In the genomic region with DNA sequence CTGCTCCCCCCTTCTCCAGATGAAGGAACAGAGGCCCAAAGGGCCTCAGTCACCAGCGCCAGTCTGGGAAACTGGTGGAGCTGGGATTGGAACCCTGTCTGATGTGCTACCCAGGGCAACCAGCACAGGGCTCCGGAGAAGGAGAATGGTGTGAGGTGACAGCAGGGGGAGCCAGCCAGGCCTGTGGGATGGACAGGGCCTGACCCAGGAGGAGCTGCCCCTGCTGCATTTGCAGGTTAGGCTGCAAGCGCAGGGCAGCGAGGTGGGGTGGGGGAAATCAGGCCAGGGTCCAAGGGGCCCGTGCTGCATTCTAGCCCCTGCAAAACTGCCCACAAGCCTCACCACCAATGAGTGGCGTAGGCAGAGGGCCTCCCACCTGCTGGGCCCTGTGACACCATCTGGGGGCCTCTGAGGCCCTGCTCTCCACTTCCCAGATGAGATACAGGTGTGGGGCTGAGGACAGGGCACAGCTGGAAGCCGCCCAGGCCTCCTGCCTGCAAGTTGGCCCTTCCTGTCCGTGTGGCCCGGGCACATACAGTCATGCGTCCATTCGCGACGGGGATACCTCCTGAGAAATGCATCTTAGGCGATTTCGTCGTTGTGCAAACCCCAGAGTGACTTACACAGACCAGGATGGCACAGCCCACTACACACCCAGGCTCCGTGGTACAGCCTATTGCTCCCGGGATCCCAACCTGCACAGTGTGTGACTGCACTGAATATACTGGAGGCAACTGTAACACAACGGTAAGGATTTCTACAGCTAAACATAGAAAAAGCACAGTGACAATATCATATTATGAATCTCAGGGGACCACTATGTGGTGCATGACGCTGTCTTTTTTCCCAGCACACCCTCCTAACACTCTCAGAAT, we compare ENCODE assay signal across 10 cellular contexts. TPM values are rescaled to one million over a fixed set of nuclear protein-coding genes. Genes with fewer than 3 reads are reported as not detected.
DNase-seq lines count a peak whose midpoint lies in the region; ATAC-seq and TF ChIP-seq lines count a peak whose summit lies in the region.
"Had no signal": no experiment of that assay in that cellular context is flagged by ENCODE, and none has a peak within 500 bp of the region (broad histone marks: within the 10 kb centered on the region; RNA-seq: fewer than 3 reads in every experiment).

No MANE protein-coding gene starts in this region.

- peak; percentile 21 for DNase-seq in activated naive CD4-positive, alpha-beta T cell treated with anti-CD3 and anti-CD28 coated beads, Interleukin-2, amount 10 ng/mL, durations not matched to agents 7 days and 5 days
- no peak for DNase-seq in activated naive CD4-positive, alpha-beta T cell (lab: John Stamatoyannopoulos, UW)
- peak in 2 of 3 donors; percentile 4 to 7 for DNase-seq in T-helper 17 cell
- DNase-seq in left cardiac atrium, result peak; percentile 22
- peak; percentile 8 for DNase-seq in transverse colon
- DNase-seq in NCI-H510A (lab: John Stamatoyannopoulos, UW), result no peak
- no peak for DNase-seq in GM19238 (ENCODE audit: insufficient read length, low spot score)
- DNase-seq: NCI-H1436 treated with DMSO at 0.1 percent for 48 hours had no signal

- H3K36me3 Mint-ChIP-seq in activated naive CD4-positive, alpha-beta T cell treated with anti-CD3 and anti-CD28 coated beads, Interleukin-2, amount 10 ng/mL, durations not matched to agents 7 days and 5 days, result no peaks in the 10 kb centered on the region
- H3K36me3 Mint-ChIP-seq in T-helper 17 cell (ENCODE audit: low read depth), result no peaks in the 10 kb centered on the region

- H3K9me3 ChIP-seq in T-helper 17 cell (ENCODE audit: control insufficient read depth, low read length, poor library complexity, severe bottlenecking), result no peaks in the 10 kb centered on the region
- H3K9me3 ChIP-seq in transverse colon, result no peaks in the 10 kb centered on the region

- H3K27ac ChIP-seq in transverse colon, result no peak overlapping the region

- no peak overlapping the region for H3K4me3 Mint-ChIP-seq in activated naive CD4-positive, alpha-beta T cell treated with anti-CD3 and anti-CD28 coated beads, Interleukin-2, amount 10 ng/mL, durations not matched to agents 7 days and 5 days
- H3K4me3 Mint-ChIP-seq in T-helper 17 cell, result no peak overlapping the region
- H3K4me3 Mint-ChIP-seq: CD4-positive, alpha-beta T cell had no signal

- 60 to 72% methylated on average over 1 to 20 of the region's 20 CpGs for WGBS in transverse colon (ENCODE audit: low coverage in 1 of 2), 2 donors

- H3K4me1 ChIP-seq in transverse colon, result no peaks in the 10 kb centered on the region

- no peak overlapping the region for H3K27ac Mint-ChIP-seq in activated naive CD4-positive, alpha-beta T cell treated with anti-CD3 and anti-CD28 coated beads, Interleukin-2, amount 10 ng/mL, durations not matched to agents 7 days and 5 days
- H3K27ac Mint-ChIP-seq in T-helper 17 cell, result no peak overlapping the region
- H3K27ac Mint-ChIP-seq: CD4-positive, alpha-beta T cell had no signal

- in situ Hi-C loops in transverse colon (cut with MboI; ENCODE audit: low pct_ligation_motif_present in 1 of 4, low pct_unique_long_range_greater_than_20kb in 1 of 4, low sequenced_read_pairs in 3 of 4), result no loop called here

- peaks cover 63% of the 10 kb centered on the region for H3K27me3 Mint-ChIP-seq in activated naive CD4-positive, alpha-beta T cell treated with anti-CD3 and anti-CD28 coated beads, Interleukin-2, amount 10 ng/mL, durations not matched to agents 7 days and 5 days
- H3K27me3 Mint-ChIP-seq in T-helper 17 cell, result peaks cover 14% of the 10 kb centered on the region

- H3K4me1 Mint-ChIP-seq in activated naive CD4-positive, alpha-beta T cell treated with anti-CD3 and anti-CD28 coated beads, Interleukin-2, amount 10 ng/mL, durations not matched to agents 7 days and 5 days, result no peaks in the 10 kb centered on the region
- H3K4me1 Mint-ChIP-seq in T-helper 17 cell, result peaks cover 16% of the 10 kb centered on the region

- ATAC-seq in T-helper 17 cell (no peak), left cardiac atrium (no peak), HG02623 (IDR thresholded peaks at IDR 0.05; ENCODE audit: unreplicated experiment) (no peak)

- peaks cover 3% of the 10 kb centered on the region for H3K27me3 ChIP-seq in transverse colon

- no peaks in the 10 kb centered on the region for H3K9me3 Mint-ChIP-seq in activated naive CD4-positive, alpha-beta T cell treated with anti-CD3 and anti-CD28 coated beads, Interleukin-2, amount 10 ng/mL, durations not matched to agents 7 days and 5 days
- H3K9me3 Mint-ChIP-seq: CD4-positive, alpha-beta T cell had no signal

- TF ChIP-seq CTCF in transverse colon (IDR thresholded peaks at IDR 0.05), result no peak

- intact Hi-C loops in left cardiac atrium (cut with DNase I), result no loop called here
- intact Hi-C loops in transverse colon (cut with DNase I; ENCODE audit: low total_unique reads), result no loop called here

- H3K4me3 ChIP-seq in transverse colon, result no peak overlapping the region

- H3K36me3 ChIP-seq in transverse colon, result no peaks in the 10 kb centered on the region

- TF ChIP-seq EP300 in transverse colon (IDR thresholded peaks at IDR 0.05; ENCODE audit: low read depth), result no peak

- CTCF ChIA-PET in activated naive CD4-positive, alpha-beta T cell treated with anti-CD3 and anti-CD28 coated beads, Interleukin-2, amount 10 ng/mL, durations not matched to agents 7 days and 5 days (lab: Charles Lee), result interaction anchor here (0.6 to 2.2 kb wide), 6 partner anchors 9 to 240 kb away, joined by 3 to 10 read pairs (median 4); no protein-coding TSS in a partner anchor

- TF ChIP-seq POLR2A in transverse colon (IDR thresholded peaks at IDR 0.05), result no peak

RNA-seq across cellular contexts. Expression of a gene that starts 45.2 kb away (rescaled TPM):
- total RNA-seq in T-helper 17 cell, result 1 to 10 TPM; 3.1 to 3.4 TPM
- 1 to 10 TPM; 1.4 to 2.0 TPM for total RNA-seq in left cardiac atrium
- total RNA-seq in transverse colon, result 1 to 10 TPM in 1 of 4 donors, under 1 TPM in 1, not detected in 2; 0.41 to 2.5 TPM

Comparison
In these comparisons a context has a peak if more than half of its experiments do, and no peak if none do; other contexts are left out.
1. DNase-seq: peak in activated naive CD4-positive, alpha-beta T cell treated with anti-CD3 and anti-CD28 coated beads, Interleukin-2, amount 10 ng/mL, durations not matched to agents 7 days and 5 days (single experiment), T-helper 17 cell (2 of 3), left cardiac atrium (single experiment) and transverse colon (single experiment); none in activated naive CD4-positive, alpha-beta T cell (0 of 4), NCI-H510A (single experiment) and GM19238 (single experiment).